14 cellular contexts compared by ENCODE assay signal in the genomic region with DNA sequence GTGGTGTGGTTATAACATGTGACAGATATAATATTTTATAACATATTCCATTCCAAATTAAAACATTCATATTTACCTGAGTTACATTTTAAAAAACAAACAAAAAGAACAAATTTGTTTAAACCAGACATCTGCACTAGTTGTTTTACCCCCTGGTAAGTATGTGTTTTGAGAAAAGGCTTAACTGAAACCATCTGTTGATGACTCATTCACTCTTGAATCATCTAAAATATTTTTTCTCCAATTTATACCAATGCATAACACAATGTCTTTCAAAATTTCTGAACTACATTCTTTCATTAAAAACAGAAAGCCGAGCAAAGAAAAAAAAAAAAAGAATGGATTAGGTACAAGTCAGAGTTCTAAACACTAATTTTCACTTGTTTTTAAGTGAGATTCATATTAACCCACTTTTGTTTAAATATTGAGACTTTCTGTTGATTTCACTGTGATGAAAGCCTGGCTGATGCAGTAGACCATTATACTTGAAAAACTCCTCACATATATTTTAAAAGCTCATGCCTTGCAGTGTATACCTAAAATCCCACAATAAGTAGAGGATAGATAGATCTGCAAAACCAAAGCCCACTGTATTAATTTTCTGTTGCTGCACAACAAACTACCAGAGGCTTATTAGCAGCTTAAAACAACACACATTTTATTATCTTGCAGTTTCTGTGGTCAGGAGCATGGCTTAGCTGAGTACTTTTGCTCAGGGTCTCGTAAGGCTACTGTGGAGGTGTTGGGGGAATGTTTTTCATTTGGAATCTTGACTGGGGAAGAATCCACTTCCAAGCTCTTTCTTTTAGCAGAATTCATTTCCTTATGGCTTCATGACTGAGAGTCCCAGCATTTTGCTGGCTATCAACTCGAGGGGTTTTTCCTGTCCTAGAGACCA.
DNase-seq lines count a peak whose midpoint lies in the region; ATAC-seq and TF ChIP-seq lines count a peak whose summit lies in the region.
"Had no signal": no experiment of that assay in that cellular context is flagged by ENCODE, and none has a peak within 500 bp of the region (broad histone marks: within the 10 kb centered on the region; RNA-seq: fewer than 3 reads in every experiment).

No MANE protein-coding gene starts in this region.

- peak overlapping the region in 1 of 5 experiments; percentile 30 for H3K4me3 Mint-ChIP-seq in brain
- H3K4me3 Mint-ChIP-seq: activated T-cell treated with anti-CD3 and anti-CD28 coated beads, Interleukin-2, amount 50 U/mL, for 4 hours; T-helper 2 cell treated with Interferon-gamma antibody and Interleukin-4, amounts not matched to agents 5 μg/mL and 100 μg/mL, for 36 hours had no signal

- peak overlapping the region in 3 of 5 experiments; percentile 7 to 88 (median 56) for H3K27ac Mint-ChIP-seq in brain
- H3K27ac Mint-ChIP-seq: T-helper 2 cell treated with Interferon-gamma antibody and Interleukin-4, amounts not matched to agents 5 μg/mL and 100 μg/mL, for 36 hours had no signal

- H3K4me3 ChIP-seq in lower leg skin (ENCODE audit: low read depth, poor library complexity, severe bottlenecking) = no peak overlapping the region
- H3K4me3 ChIP-seq: BLaER1 treated with 17β-estradiol and CSF1 and Interleukin-3, amounts not matched to agents 10 nM and 100 nM had no signal

- 53 to 61% methylated on average over 3 of the region's 3 CpGs for WGBS in lower leg skin, 2 donors

- no peaks in the 10 kb centered on the region for H3K9me3 Mint-ChIP-seq in brain
- H3K9me3 Mint-ChIP-seq: activated T-cell treated with anti-CD3 and anti-CD28 coated beads, Interleukin-2, amount 50 U/mL, for 4 hours; T-helper 2 cell treated with Interferon-gamma antibody and Interleukin-4, amounts not matched to agents 5 μg/mL and 100 μg/mL, for 36 hours had no signal

- DNase-seq in A172 (ENCODE audit: low spot score) (peak; percentile 61), HCEC 1CT (peak; percentile 73), iris pigment epithelial cell (ENCODE audit: low read depth) (peak; percentile 91), 8988T (no peak), lower leg skin (ENCODE audit: low spot score in 2 of 2) (no peak)
- no peak for DNase-seq in activated T-cell treated with anti-CD3 and anti-CD28 coated beads, Interleukin-2, amount 50 U/mL, for 1 hour
- DNase-seq: activated T-cell treated with anti-CD3 and anti-CD28 coated beads, Interleukin-2, amount 50 U/mL, for 4 hours; effector memory CD4-positive, alpha-beta T cell; retina; stimulated activated CD8-positive, alpha-beta memory T cell treated with anti-CD3 and anti-CD28 coated beads, Interleukin-4, amount 100 ng/mL, for 48 hours had no signal

- peaks cover 19% of the 10 kb centered on the region for H3K4me1 Mint-ChIP-seq in brain

- TF ChIP-seq CTCF in brain (conservative IDR thresholded peaks at IDR 0.05) (no peak), lower leg skin (IDR thresholded peaks at IDR 0.05) (no peak)

- no peak for TF ChIP-seq POLR2A in lower leg skin (IDR thresholded peaks at IDR 0.05)

- intact Hi-C loops in lower leg skin (cut with DNase I; ENCODE audit: low total_unique reads) = no loop called here

- ATAC-seq in GM19324 (IDR thresholded peaks at IDR 0.05; ENCODE audit: low FRiP score, unreplicated experiment) = no peak
- ATAC-seq: activated T-cell treated with anti-CD3 and anti-CD28 coated beads, Interleukin-2, amount 50 U/mL, for 4 hours had no signal

- H3K27me3 Mint-ChIP-seq in brain = no peaks in the 10 kb centered on the region

- no peaks in the 10 kb centered on the region for H3K36me3 Mint-ChIP-seq in brain

Comparison
In these comparisons a context has a peak if more than half of its experiments do, and no peak if none do; other contexts are left out.
1. DNase-seq: peak in A172 (single experiment), HCEC 1CT (single experiment) and iris pigment epithelial cell (single experiment); none in 8988T (single experiment), lower leg skin (0 of 2) and activated T-cell treated with anti-CD3 and anti-CD28 coated beads, Interleukin-2, amount 50 U/mL, for 1 hour (single experiment).